In the genomic region with DNA sequence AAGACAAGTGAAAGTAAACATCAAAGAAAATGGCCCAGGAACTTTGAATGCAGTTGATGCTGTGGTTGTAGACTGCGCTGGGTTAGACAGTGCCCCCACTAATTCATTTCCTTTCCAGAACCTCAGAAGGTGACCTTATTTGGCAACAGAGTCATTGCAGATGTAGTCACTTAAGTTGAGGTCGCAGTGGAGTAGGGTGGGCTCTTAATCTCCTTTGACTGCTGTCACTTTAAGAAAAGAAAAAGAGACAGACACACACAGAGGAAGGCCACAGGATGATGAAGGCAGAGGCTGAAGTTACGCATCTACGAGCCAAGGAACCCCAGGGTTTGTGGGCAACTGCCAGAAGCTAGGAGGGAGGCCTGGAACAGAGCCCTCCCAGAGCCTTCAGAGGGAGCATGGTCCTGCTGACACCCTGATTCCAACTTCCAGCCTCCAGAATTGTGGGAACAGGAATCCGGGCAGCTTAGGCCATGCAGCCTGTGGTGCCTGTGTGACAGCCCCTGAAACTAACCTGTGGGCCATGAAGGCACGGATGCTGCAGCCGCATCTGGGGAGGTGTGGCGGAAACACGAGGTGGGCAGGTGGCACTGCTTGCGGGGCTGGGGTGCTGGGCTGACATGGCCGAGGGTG, we compare ENCODE assay signal across 8 cellular contexts.
DNase-seq lines count a peak whose midpoint lies in the region; ATAC-seq, FAIRE-seq and TF ChIP-seq lines count a peak whose summit lies in the region.

No MANE protein-coding gene starts in this region.

- H3K9me3 ChIP-seq in left lung, result no peaks in the 10 kb centered on the region

- CTCF ChIA-PET in HEK293T (lab: Yijun Ruan, JAX), result no interaction called here

- peak; percentile 58 for DNase-seq in GM10266 (ENCODE audit: extremely low spot score)
- peak; percentile 84 for DNase-seq in activated CD8-positive, alpha-beta memory T cell treated with anti-CD3 and anti-CD28 coated beads for 24 hours
- DNase-seq in left lung, result peak; percentile 22 to 64
- no peak for DNase-seq in HEK293T (ENCODE audit: extremely low spot score)
- DNase-seq in urothelium cell line (ENCODE audit: low spot score), result no peak
- no peak for DNase-seq in NCI-H345 treated with DMSO at 0.1 percent for 48 hours (lab: John Stamatoyannopoulos, UW; ENCODE audit: unreplicated experiment)

- TF ChIP-seq CTCF in GM10266 (IDR thresholded peaks at IDR 0.05; ENCODE audit: control insufficient read depth, insufficient read depth, low read depth, missing control alignments), result no peak
- TF ChIP-seq CTCF in left lung (IDR thresholded peaks at IDR 0.05), result no peak

- no peaks in the 10 kb centered on the region for H3K36me3 ChIP-seq in left lung

- no peak for FAIRE-seq in urothelium cell line (lab: Jason Lieb, UNC)

- POLR2A ChIA-PET in HEK293T (lab: Yijun Ruan, JAX), result no interaction called here

- H3K4me1 ChIP-seq in left lung, result no peaks in the 10 kb centered on the region

- intact Hi-C loops in left lung (cut with DNase I), result loop anchor here in 1 of 2 donors (10.0 kb wide), 1 partner anchor 395 kb away; no protein-coding TSS in a partner anchor

- H3K4me3 ChIP-seq in left lung, result no peak overlapping the region

- ATAC-seq in HG02884 (IDR thresholded peaks at IDR 0.05; ENCODE audit: unreplicated experiment) (peak; percentile 52), left lung (no peak), GM21447 (IDR thresholded peaks at IDR 0.05; ENCODE audit: unreplicated experiment) (no peak)

- H3K27me3 ChIP-seq in left lung, result no peaks in the 10 kb centered on the region

- no peak overlapping the region for H3K27ac ChIP-seq in left lung

TF ChIP-seq in HEK293T, 16 proteins besides CTCF, POLR2A, EP300 and RAD21:
- TF ChIP-seq LEF1 (IDR thresholded peaks at IDR 0.05; ENCODE audit: borderline replicate concordance) (no peak), FOXM1 (IDR thresholded peaks at IDR 0.05; ENCODE audit: borderline replicate concordance) (no peak), FOXA1 (IDR thresholded peaks at IDR 0.05) (no peak), BHLHE40 (IDR thresholded peaks at IDR 0.05; ENCODE audit: borderline replicate concordance) (no peak), NFRKB (IDR thresholded peaks at IDR 0.05) (no peak), SUZ12 (IDR thresholded peaks at IDR 0.05) (no peak), HDGF (IDR thresholded peaks at IDR 0.05; ENCODE audit: borderline replicate concordance) (no peak), TARDBP (IDR thresholded peaks at IDR 0.05) (no peak), ZNF384 (IDR thresholded peaks at IDR 0.05) (no peak), FOXK2 (IDR thresholded peaks at IDR 0.05) (no peak), SP1 (IDR thresholded peaks at IDR 0.05) (no peak), CTBP1 (IDR thresholded peaks at IDR 0.05; ENCODE audit: borderline replicate concordance) (no peak), ELF4 (IDR thresholded peaks at IDR 0.05) (no peak), L3MBTL2 (conservative IDR thresholded peaks at IDR 0.05) (no peak), ARNT (IDR thresholded peaks at IDR 0.05) (no peak)

Comparison
In these comparisons a context has a peak if more than half of its experiments do, and no peak if none do; other contexts are left out.
1. DNase-seq: peak in GM10266 (single experiment), activated CD8-positive, alpha-beta memory T cell treated with anti-CD3 and anti-CD28 coated beads for 24 hours (single experiment) and left lung (2 of 2); none in HEK293T (single experiment), urothelium cell line (single experiment) and NCI-H345 treated with DMSO at 0.1 percent for 48 hours (single experiment).